Comparison of ENCODE assay signal across 1 cellular context in the genomic region with DNA sequence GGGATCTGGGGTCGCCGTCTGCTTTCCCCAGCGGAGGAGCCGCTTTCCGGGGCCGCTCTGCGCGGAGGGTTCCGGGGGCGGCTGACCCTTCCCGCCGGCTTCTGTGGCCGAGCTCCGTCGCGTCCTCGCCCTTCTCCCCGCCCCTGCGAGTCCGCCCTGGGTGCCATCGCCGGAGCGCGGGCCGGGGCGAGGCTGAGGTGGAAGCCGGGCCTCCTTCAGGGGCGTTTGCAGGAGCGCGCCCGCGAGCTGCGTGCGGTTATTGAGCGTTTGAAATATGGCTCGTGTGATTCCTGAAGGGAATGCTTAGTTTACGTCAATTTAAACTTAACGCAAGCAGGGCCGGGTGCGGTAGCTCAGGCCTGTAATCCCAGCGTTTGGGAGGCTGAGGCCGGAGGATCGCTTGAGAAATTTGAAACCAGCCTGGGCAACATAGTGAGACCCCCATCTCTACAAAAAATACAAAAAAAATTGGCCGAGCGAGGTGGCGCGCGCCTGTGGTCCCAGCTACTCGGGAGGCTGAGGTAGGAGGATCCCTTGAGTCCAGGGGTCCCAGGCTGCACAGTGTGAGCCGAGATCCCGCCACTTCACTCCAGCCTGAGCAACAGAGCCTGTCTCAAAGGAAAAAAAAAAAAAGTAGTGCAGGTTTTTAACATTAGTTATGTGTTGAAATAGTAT.
TF ChIP-seq lines count a peak whose summit lies in the region.

No MANE protein-coding gene starts in this region.

TF ChIP-seq in K562, 482 proteins besides CTCF, POLR2A, EP300 and RAD21 (continued from another document and continues in another):
- no peak for TF ChIP-seq REST (CRISPR knock-in tag; IDR thresholded peaks at IDR 0.05; ENCODE audit: low read depth)
- no peak for TF ChIP-seq DACH1 (IDR thresholded peaks at IDR 0.05; ENCODE audit: partially characterized antibody)
- TF ChIP-seq TAF7 (tag; IDR thresholded peaks at IDR 0.05), result no peak
- TF ChIP-seq IFI16 (CRISPR knock-in tag; IDR thresholded peaks at IDR 0.05), result no peak
- TF ChIP-seq ZNF165 (CRISPR knock-in tag; IDR thresholded peaks at IDR 0.05; ENCODE audit: borderline replicate concordance), result no peak
- no peak for TF ChIP-seq CCNT2 (IDR thresholded peaks at IDR 0.05; ENCODE audit: borderline replicate concordance, extremely low read depth, insufficient read length, low read depth, low read length)
- TF ChIP-seq GABPB2 (CRISPR knock-in tag; conservative IDR thresholded peaks at IDR 0.05), result no peak
- no peak for TF ChIP-seq PRPF4 (IDR thresholded peaks at IDR 0.05; ENCODE audit: insufficient read depth, low read depth, low read length, poor library complexity, severe bottlenecking)
- TF ChIP-seq SAP30 (IDR thresholded peaks at IDR 0.05; ENCODE audit: borderline replicate concordance, insufficient read depth, low read depth, low read length, poor library complexity, severe bottlenecking), result peak; percentile 46
- TF ChIP-seq, protein P1, sequence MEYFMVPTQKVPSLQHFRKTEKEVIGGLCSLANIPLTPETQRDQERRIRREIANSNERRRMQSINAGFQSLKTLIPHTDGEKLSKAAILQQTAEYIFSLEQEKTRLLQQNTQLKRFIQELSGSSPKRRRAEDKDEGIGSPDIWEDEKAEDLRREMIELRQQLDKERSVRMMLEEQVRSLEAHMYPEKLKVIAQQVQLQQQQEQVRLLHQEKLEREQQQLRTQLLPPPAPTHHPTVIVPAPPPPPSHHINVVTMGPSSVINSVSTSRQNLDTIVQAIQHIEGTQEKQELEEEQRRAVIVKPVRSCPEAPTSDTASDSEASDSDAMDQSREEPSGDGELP (CRISPR knock-in tag; IDR thresholded peaks at IDR 0.05; ENCODE audit: borderline replicate concordance), result 0 out of 2 replicates have a peak, but pooled peaks have one; percentile 29
- TF ChIP-seq NRF1 (conservative IDR thresholded peaks at IDR 0.05 in 1 of 2, IDR thresholded peaks at IDR 0.05 in 1 of 2), result no peak
- no peak for TF ChIP-seq SPI1 (IDR thresholded peaks at IDR 0.05; ENCODE audit: borderline replicate concordance, low read depth, low read length)
- TF ChIP-seq POU5F1 (IDR thresholded peaks at IDR 0.05; ENCODE audit: borderline replicate concordance, low read depth, low read length, partially characterized antibody), result no peak
- TF ChIP-seq HNRNPLL (IDR thresholded peaks at IDR 0.05; ENCODE audit: low read depth, low read length, poor library complexity, severe bottlenecking), result peak; percentile 59
- TF ChIP-seq HNRNPK (IDR thresholded peaks at IDR 0.05; ENCODE audit: low read depth, low read length, poor library complexity, severe bottlenecking), result no peak
- no peak for TF ChIP-seq PURB (CRISPR knock-in tag; IDR thresholded peaks at IDR 0.05; ENCODE audit: low read depth)
- TF ChIP-seq ZEB2 (IDR thresholded peaks at IDR 0.05), result no peak
- no peak for TF ChIP-seq ZNF778 (CRISPR knock-in tag; IDR thresholded peaks at IDR 0.05)
- no peak for TF ChIP-seq CBFA2T2 (conservative IDR thresholded peaks at IDR 0.05)
- no peak for TF ChIP-seq EWSR1 (IDR thresholded peaks at IDR 0.05; ENCODE audit: borderline replicate concordance, low read depth, partially characterized antibody)
- TF ChIP-seq ZNF639 (CRISPR knock-in tag; conservative IDR thresholded peaks at IDR 0.05 in 1 of 2, IDR thresholded peaks at IDR 0.05 in 1 of 2), result no peak
- TF ChIP-seq GABPB1 (CRISPR knock-in tag; IDR thresholded peaks at IDR 0.05), result no peak
- TF ChIP-seq ZNF551 (CRISPR knock-in tag; IDR thresholded peaks at IDR 0.05), result no peak
- no peak for TF ChIP-seq ZNF398 (CRISPR knock-in tag; IDR thresholded peaks at IDR 0.05)
- TF ChIP-seq GTF2E2 (tag; IDR thresholded peaks at IDR 0.05), result no peak
- peak; percentile 51; the same call in 1 of the 2 replicates for TF ChIP-seq FOXK1 (CRISPR knock-in tag; IDR thresholded peaks at IDR 0.05; ENCODE audit: borderline replicate concordance)
- no peak for TF ChIP-seq ZNF431 (CRISPR knock-in tag; IDR thresholded peaks at IDR 0.05)
- TF ChIP-seq RBM39 (optimal IDR thresholded peaks at IDR 0.05; ENCODE audit: low read depth, low read length), result no peak
- TF ChIP-seq ZNF644 (tag; IDR thresholded peaks at IDR 0.05; ENCODE audit: low read depth), result no peak
- no peak for TF ChIP-seq ZNF507 (tag; conservative IDR thresholded peaks at IDR 0.05)
- TF ChIP-seq, protein P2, sequence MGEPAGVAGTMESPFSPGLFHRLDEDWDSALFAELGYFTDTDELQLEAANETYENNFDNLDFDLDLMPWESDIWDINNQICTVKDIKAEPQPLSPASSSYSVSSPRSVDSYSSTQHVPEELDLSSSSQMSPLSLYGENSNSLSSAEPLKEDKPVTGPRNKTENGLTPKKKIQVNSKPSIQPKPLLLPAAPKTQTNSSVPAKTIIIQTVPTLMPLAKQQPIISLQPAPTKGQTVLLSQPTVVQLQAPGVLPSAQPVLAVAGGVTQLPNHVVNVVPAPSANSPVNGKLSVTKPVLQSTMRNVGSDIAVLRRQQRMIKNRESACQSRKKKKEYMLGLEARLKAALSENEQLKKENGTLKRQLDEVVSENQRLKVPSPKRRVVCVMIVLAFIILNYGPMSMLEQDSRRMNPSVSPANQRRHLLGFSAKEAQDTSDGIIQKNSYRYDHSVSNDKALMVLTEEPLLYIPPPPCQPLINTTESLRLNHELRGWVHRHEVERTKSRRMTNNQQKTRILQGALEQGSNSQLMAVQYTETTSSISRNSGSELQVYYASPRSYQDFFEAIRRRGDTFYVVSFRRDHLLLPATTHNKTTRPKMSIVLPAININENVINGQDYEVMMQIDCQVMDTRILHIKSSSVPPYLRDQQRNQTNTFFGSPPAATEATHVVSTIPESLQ (CRISPR knock-in tag; IDR thresholded peaks at IDR 0.05), result no peak
- TF ChIP-seq, protein P3, sequence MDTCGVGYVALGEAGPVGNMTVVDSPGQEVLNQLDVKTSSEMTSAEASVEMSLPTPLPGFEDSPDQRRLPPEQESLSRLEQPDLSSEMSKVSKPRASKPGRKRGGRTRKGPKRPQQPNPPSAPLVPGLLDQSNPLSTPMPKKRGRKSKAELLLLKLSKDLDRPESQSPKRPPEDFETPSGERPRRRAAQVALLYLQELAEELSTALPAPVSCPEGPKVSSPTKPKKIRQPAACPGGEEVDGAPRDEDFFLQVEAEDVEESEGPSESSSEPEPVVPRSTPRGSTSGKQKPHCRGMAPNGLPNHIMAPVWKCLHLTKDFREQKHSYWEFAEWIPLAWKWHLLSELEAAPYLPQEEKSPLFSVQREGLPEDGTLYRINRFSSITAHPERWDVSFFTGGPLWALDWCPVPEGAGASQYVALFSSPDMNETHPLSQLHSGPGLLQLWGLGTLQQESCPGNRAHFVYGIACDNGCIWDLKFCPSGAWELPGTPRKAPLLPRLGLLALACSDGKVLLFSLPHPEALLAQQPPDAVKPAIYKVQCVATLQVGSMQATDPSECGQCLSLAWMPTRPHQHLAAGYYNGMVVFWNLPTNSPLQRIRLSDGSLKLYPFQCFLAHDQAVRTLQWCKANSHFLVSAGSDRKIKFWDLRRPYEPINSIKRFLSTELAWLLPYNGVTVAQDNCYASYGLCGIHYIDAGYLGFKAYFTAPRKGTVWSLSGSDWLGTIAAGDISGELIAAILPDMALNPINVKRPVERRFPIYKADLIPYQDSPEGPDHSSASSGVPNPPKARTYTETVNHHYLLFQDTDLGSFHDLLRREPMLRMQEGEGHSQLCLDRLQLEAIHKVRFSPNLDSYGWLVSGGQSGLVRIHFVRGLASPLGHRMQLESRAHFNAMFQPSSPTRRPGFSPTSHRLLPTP (IDR thresholded peaks at IDR 0.05; ENCODE audit: borderline replicate concordance, extremely low read depth, insufficient read length), result no peak
- no peak for TF ChIP-seq NEUROD1 (IDR thresholded peaks at IDR 0.05; ENCODE audit: borderline replicate concordance, low read depth, low read length, partially characterized antibody)
- no peak for TF ChIP-seq SIN3B (IDR thresholded peaks at IDR 0.05; ENCODE audit: low read depth)
- TF ChIP-seq MXI1 (IDR thresholded peaks at IDR 0.05; ENCODE audit: low read depth, low read length), result no peak
- TF ChIP-seq E2F5 (CRISPR knock-in tag; IDR thresholded peaks at IDR 0.05), result no peak
